In the genomic region with DNA sequence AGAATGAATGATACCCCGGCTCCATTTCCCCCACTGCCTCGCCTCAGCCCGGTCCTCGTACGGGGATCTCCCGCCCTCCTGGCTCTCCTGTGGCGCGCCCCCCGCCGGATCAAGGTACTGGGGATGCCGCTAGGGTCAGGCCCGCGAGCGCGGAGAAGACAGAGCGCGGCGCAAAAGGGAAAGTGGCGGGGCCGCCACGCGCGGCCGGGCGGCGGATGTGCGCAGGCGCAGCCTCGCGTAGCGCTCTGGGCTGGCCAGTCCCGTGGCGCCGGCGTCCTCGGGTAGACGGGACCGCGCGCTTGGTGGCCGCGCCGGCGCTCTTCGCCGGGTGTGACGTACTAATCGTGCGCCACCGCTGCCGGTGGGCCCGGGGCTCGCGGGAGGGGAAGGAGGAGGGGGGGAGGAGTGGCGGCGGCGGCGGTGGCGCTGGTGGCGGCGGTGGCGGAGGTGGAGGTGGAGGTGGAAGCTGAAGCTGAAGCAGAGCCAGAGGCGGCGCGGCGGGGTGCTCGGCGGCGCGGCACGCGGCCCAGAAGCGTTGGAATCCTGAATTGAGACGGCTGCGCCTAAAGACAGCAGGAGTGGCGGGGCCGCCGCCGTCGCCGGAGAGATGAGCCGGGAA, we compare ENCODE assay signal across 1 cellular context.
A peak's percentile ranks its signal among the peaks of the same experiment; 100 is the strongest.
TF ChIP-seq lines count a peak whose summit lies in the region.

A gene (plus strand): TSS at position 331 of the 619 bp plus-strand sequence. CDS start 1,158 bp downstream, outside the sequence.

TF ChIP-seq in K562, 482 proteins besides CTCF, POLR2A, EP300 and RAD21 (continued from another document):
- TF ChIP-seq, protein P1, sequence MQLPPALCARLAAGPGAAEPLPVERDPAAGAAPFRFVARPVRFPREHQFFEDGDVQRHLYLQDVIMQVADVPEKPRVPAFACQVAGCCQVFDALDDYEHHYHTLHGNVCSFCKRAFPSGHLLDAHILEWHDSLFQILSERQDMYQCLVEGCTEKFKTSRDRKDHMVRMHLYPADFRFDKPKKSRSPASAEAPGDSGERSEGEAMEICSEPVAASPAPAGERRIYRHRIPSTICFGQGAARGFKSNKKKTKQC (CRISPR knock-in tag; IDR thresholded peaks at IDR 0.05), result no peak; the same call in none of the 2 replicates
- TF ChIP-seq TFAM (CRISPR knock-in tag; conservative IDR thresholded peaks at IDR 0.05), result no peak
- no peak for TF ChIP-seq PPARD (CRISPR knock-in tag; IDR thresholded peaks at IDR 0.05)
- TF ChIP-seq, protein P2, sequence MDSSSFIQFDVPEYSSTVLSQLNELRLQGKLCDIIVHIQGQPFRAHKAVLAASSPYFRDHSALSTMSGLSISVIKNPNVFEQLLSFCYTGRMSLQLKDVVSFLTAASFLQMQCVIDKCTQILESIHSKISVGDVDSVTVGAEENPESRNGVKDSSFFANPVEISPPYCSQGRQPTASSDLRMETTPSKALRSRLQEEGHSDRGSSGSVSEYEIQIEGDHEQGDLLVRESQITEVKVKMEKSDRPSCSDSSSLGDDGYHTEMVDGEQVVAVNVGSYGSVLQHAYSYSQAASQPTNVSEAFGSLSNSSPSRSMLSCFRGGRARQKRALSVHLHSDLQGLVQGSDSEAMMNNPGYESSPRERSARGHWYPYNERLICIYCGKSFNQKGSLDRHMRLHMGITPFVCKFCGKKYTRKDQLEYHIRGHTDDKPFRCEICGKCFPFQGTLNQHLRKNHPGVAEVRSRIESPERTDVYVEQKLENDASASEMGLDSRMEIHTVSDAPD (CRISPR knock-in tag; IDR thresholded peaks at IDR 0.05), result no peak
- TF ChIP-seq, protein P3, sequence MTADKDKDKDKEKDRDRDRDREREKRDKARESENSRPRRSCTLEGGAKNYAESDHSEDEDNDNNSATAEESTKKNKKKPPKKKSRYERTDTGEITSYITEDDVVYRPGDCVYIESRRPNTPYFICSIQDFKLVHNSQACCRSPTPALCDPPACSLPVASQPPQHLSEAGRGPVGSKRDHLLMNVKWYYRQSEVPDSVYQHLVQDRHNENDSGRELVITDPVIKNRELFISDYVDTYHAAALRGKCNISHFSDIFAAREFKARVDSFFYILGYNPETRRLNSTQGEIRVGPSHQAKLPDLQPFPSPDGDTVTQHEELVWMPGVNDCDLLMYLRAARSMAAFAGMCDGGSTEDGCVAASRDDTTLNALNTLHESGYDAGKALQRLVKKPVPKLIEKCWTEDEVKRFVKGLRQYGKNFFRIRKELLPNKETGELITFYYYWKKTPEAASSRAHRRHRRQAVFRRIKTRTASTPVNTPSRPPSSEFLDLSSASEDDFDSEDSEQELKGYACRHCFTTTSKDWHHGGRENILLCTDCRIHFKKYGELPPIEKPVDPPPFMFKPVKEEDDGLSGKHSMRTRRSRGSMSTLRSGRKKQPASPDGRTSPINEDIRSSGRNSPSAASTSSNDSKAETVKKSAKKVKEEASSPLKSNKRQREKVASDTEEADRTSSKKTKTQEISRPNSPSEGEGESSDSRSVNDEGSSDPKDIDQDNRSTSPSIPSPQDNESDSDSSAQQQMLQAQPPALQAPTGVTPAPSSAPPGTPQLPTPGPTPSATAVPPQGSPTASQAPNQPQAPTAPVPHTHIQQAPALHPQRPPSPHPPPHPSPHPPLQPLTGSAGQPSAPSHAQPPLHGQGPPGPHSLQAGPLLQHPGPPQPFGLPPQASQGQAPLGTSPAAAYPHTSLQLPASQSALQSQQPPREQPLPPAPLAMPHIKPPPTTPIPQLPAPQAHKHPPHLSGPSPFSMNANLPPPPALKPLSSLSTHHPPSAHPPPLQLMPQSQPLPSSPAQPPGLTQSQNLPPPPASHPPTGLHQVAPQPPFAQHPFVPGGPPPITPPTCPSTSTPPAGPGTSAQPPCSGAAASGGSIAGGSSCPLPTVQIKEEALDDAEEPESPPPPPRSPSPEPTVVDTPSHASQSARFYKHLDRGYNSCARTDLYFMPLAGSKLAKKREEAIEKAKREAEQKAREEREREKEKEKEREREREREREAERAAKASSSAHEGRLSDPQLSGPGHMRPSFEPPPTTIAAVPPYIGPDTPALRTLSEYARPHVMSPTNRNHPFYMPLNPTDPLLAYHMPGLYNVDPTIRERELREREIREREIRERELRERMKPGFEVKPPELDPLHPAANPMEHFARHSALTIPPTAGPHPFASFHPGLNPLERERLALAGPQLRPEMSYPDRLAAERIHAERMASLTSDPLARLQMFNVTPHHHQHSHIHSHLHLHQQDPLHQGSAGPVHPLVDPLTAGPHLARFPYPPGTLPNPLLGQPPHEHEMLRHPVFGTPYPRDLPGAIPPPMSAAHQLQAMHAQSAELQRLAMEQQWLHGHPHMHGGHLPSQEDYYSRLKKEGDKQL (CRISPR knock-in tag; IDR thresholded peaks at IDR 0.05; ENCODE audit: borderline replicate concordance), result no peak
- TF ChIP-seq, protein P4, sequence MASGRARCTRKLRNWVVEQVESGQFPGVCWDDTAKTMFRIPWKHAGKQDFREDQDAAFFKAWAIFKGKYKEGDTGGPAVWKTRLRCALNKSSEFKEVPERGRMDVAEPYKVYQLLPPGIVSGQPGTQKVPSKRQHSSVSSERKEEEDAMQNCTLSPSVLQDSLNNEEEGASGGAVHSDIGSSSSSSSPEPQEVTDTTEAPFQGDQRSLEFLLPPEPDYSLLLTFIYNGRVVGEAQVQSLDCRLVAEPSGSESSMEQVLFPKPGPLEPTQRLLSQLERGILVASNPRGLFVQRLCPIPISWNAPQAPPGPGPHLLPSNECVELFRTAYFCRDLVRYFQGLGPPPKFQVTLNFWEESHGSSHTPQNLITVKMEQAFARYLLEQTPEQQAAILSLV (tag; IDR thresholded peaks at IDR 0.05), result no peak
- TF ChIP-seq POLR3A (IDR thresholded peaks at IDR 0.05; ENCODE audit: borderline replicate concordance, extremely low read depth, insufficient read depth, insufficient read length), result no peak
- TF ChIP-seq ELF2 (CRISPR knock-in tag; IDR thresholded peaks at IDR 0.05), result no peak
- no peak for TF ChIP-seq ETV5 (CRISPR knock-in tag; IDR thresholded peaks at IDR 0.05; ENCODE audit: low read depth)
- TF ChIP-seq HEY1 (CRISPR knock-in tag; IDR thresholded peaks at IDR 0.05; ENCODE audit: borderline replicate concordance), result no peak
- TF ChIP-seq RB1 (IDR thresholded peaks at IDR 0.05; ENCODE audit: low read depth), result peak; percentile 66; the same call in 1 of the 2 replicates
- no peak for TF ChIP-seq ZNF764 (CRISPR knock-in tag; IDR thresholded peaks at IDR 0.05; ENCODE audit: low read depth)
- TF ChIP-seq, protein P5, sequence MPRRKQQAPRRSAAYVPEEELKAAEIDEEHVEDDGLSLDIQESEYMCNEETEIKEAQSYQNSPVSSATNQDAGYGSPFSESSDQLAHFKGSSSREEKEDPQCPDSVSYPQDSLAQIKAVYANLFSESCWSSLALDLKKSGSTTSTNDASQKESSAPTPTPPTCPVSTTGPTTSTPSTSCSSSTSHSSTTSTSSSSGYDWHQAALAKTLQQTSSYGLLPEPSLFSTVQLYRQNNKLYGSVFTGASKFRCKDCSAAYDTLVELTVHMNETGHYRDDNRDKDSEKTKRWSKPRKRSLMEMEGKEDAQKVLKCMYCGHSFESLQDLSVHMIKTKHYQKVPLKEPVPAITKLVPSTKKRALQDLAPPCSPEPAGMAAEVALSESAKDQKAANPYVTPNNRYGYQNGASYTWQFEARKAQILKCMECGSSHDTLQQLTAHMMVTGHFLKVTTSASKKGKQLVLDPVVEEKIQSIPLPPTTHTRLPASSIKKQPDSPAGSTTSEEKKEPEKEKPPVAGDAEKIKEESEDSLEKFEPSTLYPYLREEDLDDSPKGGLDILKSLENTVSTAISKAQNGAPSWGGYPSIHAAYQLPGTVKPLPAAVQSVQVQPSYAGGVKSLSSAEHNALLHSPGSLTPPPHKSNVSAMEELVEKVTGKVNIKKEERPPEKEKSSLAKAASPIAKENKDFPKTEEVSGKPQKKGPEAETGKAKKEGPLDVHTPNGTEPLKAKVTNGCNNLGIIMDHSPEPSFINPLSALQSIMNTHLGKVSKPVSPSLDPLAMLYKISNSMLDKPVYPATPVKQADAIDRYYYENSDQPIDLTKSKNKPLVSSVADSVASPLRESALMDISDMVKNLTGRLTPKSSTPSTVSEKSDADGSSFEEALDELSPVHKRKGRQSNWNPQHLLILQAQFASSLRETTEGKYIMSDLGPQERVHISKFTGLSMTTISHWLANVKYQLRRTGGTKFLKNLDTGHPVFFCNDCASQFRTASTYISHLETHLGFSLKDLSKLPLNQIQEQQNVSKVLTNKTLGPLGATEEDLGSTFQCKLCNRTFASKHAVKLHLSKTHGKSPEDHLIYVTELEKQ (CRISPR knock-in tag; IDR thresholded peaks at IDR 0.05), result no peak
- no peak for TF ChIP-seq SRSF3 (IDR thresholded peaks at IDR 0.05; ENCODE audit: insufficient read depth, low read length)
- TF ChIP-seq ETV6 (IDR thresholded peaks at IDR 0.05; ENCODE audit: borderline replicate concordance in 1 of 2, low read depth in 2 of 2, low read length in 1 of 2), result no peak
- TF ChIP-seq ETV6 (CRISPR knock-in tag; IDR thresholded peaks at IDR 0.05; ENCODE audit: borderline replicate concordance), result no peak
- no peak for TF ChIP-seq ZNF232 (CRISPR knock-in tag; IDR thresholded peaks at IDR 0.05)
- no peak for TF ChIP-seq FUS (optimal IDR thresholded peaks at IDR 0.05; ENCODE audit: low read depth, low read length)
- no peak for TF ChIP-seq FOXJ2 (tag; IDR thresholded peaks at IDR 0.05)
- TF ChIP-seq, protein P6, sequence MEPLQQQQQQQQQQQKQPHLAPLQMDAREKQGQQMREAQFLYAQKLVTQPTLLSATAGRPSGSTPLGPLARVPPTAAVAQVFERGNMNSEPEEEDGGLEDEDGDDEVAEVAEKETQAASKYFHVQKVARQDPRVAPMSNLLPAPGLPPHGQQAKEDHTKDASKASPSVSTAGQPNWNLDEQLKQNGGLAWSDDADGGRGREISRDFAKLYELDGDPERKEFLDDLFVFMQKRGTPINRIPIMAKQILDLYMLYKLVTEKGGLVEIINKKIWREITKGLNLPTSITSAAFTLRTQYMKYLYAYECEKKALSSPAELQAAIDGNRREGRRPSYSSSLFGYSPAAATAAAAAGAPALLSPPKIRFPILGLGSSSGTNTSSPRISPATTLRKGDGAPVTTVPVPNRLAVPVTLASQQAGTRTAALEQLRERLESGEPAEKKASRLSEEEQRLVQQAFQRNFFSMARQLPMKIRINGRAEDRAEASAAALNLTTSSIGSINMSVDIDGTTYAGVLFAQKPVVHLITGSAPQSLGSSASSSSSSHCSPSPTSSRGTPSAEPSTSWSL (CRISPR knock-in tag; IDR thresholded peaks at IDR 0.05; ENCODE audit: borderline replicate concordance), result no peak
